ENCODE assay signal across 2 cellular contexts in the genomic region with DNA sequence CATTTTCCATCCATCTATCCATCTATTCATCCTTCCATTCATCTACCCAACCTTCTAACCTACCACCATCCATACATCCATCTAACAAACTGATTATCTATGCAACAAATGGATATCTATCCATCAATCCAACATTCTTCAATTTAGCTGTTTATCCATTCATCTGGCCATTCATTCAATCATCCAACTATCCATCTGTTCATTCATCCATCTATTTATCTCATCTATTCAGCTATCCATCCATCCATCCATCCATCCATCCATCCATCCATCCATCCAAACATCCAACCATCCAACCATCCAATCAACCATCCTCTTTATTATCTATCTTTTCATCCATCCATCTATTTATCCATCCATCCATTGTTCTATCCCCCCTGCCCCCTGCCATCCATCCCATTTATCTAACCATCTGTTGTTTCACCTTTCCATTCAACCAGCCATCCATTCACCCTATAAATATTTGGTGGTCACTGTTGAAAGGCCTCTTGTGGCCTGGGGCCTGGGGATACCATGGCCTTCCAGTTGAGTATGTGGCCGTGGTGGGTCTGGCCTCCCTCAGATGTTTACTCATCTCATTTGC.
A peak's percentile ranks its signal among the peaks of the same experiment; 100 is the strongest.
TF ChIP-seq lines count a peak whose summit lies in the region.

No MANE protein-coding gene starts in this region.

TF ChIP-seq in IMR-90, 13 proteins besides CTCF, POLR2A, EP300 and RAD21:
- no peak for TF ChIP-seq CEBPB (IDR thresholded peaks at IDR 0.05; ENCODE audit: low read depth, low read length)
- TF ChIP-seq, protein P1, sequence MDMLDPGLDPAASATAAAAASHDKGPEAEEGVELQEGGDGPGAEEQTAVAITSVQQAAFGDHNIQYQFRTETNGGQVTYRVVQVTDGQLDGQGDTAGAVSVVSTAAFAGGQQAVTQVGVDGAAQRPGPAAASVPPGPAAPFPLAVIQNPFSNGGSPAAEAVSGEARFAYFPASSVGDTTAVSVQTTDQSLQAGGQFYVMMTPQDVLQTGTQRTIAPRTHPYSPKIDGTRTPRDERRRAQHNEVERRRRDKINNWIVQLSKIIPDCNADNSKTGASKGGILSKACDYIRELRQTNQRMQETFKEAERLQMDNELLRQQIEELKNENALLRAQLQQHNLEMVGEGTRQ (IDR thresholded peaks at IDR 0.05; ENCODE audit: low read depth, low read length), result no peak
- TF ChIP-seq MXI1 (IDR thresholded peaks at IDR 0.05; ENCODE audit: borderline replicate concordance, low read depth, low read length), result no peak
- no peak for TF ChIP-seq MAFK (IDR thresholded peaks at IDR 0.05; ENCODE audit: low read depth, low read length)
- no peak for TF ChIP-seq FOS (IDR thresholded peaks at IDR 0.05; ENCODE audit: low read depth, low read length)
- TF ChIP-seq SMC3 (IDR thresholded peaks at IDR 0.05; ENCODE audit: low read depth, low read length), result no peak
- no peak for TF ChIP-seq RFX5 (IDR thresholded peaks at IDR 0.05; ENCODE audit: low read depth, low read length)
- no peak for TF ChIP-seq BHLHE40 (IDR thresholded peaks at IDR 0.05; ENCODE audit: low read depth, low read length)
- TF ChIP-seq NFE2L2 (IDR thresholded peaks at IDR 0.05; ENCODE audit: low read depth, low read length), result no peak
- TF ChIP-seq, protein P2, sequence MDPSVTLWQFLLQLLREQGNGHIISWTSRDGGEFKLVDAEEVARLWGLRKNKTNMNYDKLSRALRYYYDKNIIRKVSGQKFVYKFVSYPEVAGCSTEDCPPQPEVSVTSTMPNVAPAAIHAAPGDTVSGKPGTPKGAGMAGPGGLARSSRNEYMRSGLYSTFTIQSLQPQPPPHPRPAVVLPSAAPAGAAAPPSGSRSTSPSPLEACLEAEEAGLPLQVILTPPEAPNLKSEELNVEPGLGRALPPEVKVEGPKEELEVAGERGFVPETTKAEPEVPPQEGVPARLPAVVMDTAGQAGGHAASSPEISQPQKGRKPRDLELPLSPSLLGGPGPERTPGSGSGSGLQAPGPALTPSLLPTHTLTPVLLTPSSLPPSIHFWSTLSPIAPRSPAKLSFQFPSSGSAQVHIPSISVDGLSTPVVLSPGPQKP (IDR thresholded peaks at IDR 0.05; ENCODE audit: borderline replicate concordance, low read depth, low read length), result no peak
- TF ChIP-seq CHD1 (IDR thresholded peaks at IDR 0.05; ENCODE audit: low read depth, low read length), result no peak
- no peak for TF ChIP-seq RCOR1 (IDR thresholded peaks at IDR 0.05; ENCODE audit: insufficient replicate concordance, low read length)
- no peak for TF ChIP-seq MAZ (IDR thresholded peaks at IDR 0.05; ENCODE audit: borderline replicate concordance, low read depth, low read length)

TF ChIP-seq in K562, 482 proteins besides CTCF, POLR2A, EP300 and RAD21:
- TF ChIP-seq, protein P3, sequence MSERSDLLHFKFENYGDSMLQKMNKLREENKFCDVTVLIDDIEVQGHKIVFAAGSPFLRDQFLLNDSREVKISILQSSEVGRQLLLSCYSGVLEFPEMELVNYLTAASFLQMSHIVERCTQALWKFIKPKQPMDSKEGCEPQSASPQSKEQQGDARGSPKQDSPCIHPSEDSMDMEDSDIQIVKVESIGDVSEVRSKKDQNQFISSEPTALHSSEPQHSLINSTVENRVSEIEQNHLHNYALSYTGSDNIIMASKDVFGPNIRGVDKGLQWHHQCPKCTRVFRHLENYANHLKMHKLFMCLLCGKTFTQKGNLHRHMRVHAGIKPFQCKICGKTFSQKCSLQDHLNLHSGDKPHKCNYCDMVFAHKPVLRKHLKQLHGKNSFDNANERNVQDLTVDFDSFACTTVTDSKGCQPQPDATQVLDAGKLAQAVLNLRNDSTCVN (CRISPR knock-in tag; IDR thresholded peaks at IDR 0.05), result no peak
- 0 out of 2 replicates have a peak, but pooled peaks have one; percentile 22 for TF ChIP-seq ARID2 (IDR thresholded peaks at IDR 0.05)
- TF ChIP-seq FOXM1 (IDR thresholded peaks at IDR 0.05; ENCODE audit: low read depth), result no peak
- no peak for TF ChIP-seq FOXM1 (CRISPR knock-in tag; IDR thresholded peaks at IDR 0.05; ENCODE audit: low read depth)
- peak; percentile 63 for TF ChIP-seq ARHGAP35 (IDR thresholded peaks at IDR 0.05; ENCODE audit: partially characterized antibody)
- TF ChIP-seq CREBBP (IDR thresholded peaks at IDR 0.05; ENCODE audit: low read depth, low read length), result peak; percentile 61
- TF ChIP-seq SMARCA5 (IDR thresholded peaks at IDR 0.05), result 0 out of 2 replicates have a peak, but pooled peaks have one; percentile 24
- no peak for TF ChIP-seq HNRNPLL (IDR thresholded peaks at IDR 0.05; ENCODE audit: low read depth, low read length, poor library complexity, severe bottlenecking)
- TF ChIP-seq GTF2A2 (tag; IDR thresholded peaks at IDR 0.05), result no peak
- 0 out of 2 replicates have a peak, but pooled peaks have one; percentile 21 for TF ChIP-seq HDGF (IDR thresholded peaks at IDR 0.05)
- no peak for TF ChIP-seq ZNF263 (CRISPR knock-in tag; IDR thresholded peaks at IDR 0.05; ENCODE audit: borderline replicate concordance)
- no peak for TF ChIP-seq ZNF589 (CRISPR knock-in tag; IDR thresholded peaks at IDR 0.05; ENCODE audit: low read depth)
